ENCODE assay signal across 8 cellular contexts in genomic region chr6:170305772-170306323, GRCh38. TPM values are rescaled to one million over a fixed set of nuclear protein-coding genes. Genes with fewer than 3 reads are reported as not detected.
DNase-seq lines count a peak whose midpoint lies in the region; ATAC-seq and TF ChIP-seq lines count a peak whose summit lies in the region.

No MANE protein-coding gene starts in this region.

- H3K4me3 Mint-ChIP-seq in MCF 10A (ENCODE audit: unreplicated experiment), result peak overlapping the region; percentile 91

- H3K9me2 ChIP-seq in DOHH2 (replicated peaks; ENCODE audit: control insufficient read depth, low read length), result no peaks in the 10 kb centered on the region

- CTCF ChIA-PET in MCF 10A (lab: Yijun Ruan, JAX), result interaction anchor here (0.6 to 1.5 kb wide), 6 partner anchors 13 to 516 kb away, joined by 3 to 8 read pairs (median 3); no protein-coding TSS in a partner anchor

- H4K20me1 ChIP-seq in DOHH2 (ENCODE audit: control insufficient read depth, insufficient read depth, low read depth, low read length), result peaks cover 18% of the 10 kb centered on the region

- no TSS peak for BruUV-seq in MCF 10A (replicated peaks; lab: Mats Ljungman, UMichigan)

- peak; percentile 38 for DNase-seq in HT-29 (ENCODE audit: low spot score)
- no peak for DNase-seq in MCF 10A (ENCODE audit: unreplicated experiment)
- DNase-seq in GOT3 (lab: John Stamatoyannopoulos, UW), result no peak
- DNase-seq in stimulated activated CD4-positive, alpha-beta T cell treated with anti-CD3 and anti-CD28 coated beads, Interleukin-4, amount 100 ng/mL, for 24 hours, result no peak
- no peak for DNase-seq in germinal center (ENCODE audit: low spot score)

- peak overlapping the region; percentile 60 to 97 for H3K9ac ChIP-seq in mucosa of rectum (ENCODE audit: low read depth in 1 of 2, low read length in 2 of 2)

- H3K4me1 ChIP-seq in DOHH2 (ENCODE audit: control insufficient read depth, low read length) (peaks cover 29% of the 10 kb centered on the region), mucosa of rectum (ENCODE audit: control insufficient read depth in 2 of 2, insufficient read depth in 2 of 2, low read length in 2 of 2) (peaks cover 21 to 25% of the 10 kb centered on the region in 2 donors)

- intact Hi-C loops in MCF 10A (cut with micrococcal nuclease), result no loop called here

- H3K4me3 ChIP-seq in DOHH2 (ENCODE audit: low read length) (peak overlapping the region; percentile 92), mucosa of rectum (ENCODE audit: low read length in 2 of 2) (peak overlapping the region; percentile 98 to 99)

- TF ChIP-seq CTCF in DOHH2 (IDR thresholded peaks at IDR 0.05; ENCODE audit: low read depth, low read length, poor library complexity, severe bottlenecking), result no peak
- TF ChIP-seq CTCF in MCF 10A (IDR thresholded peaks at IDR 0.05; ENCODE audit: unreplicated experiment), result no peak

- H3K79me2 ChIP-seq in DOHH2 (ENCODE audit: control insufficient read depth, low read length), result peaks cover 42% of the 10 kb centered on the region

- H3K9me3 ChIP-seq in DOHH2 (ENCODE audit: control insufficient read depth, insufficient read depth, low read length) (peaks cover 7% of the 10 kb centered on the region), mucosa of rectum (ENCODE audit: control insufficient read depth in 2 of 2, low read length in 2 of 2) (no peaks in the 10 kb centered on the region)

- peak overlapping the region; percentile 99 for H3K27ac Mint-ChIP-seq in MCF 10A (ENCODE audit: low read depth, unreplicated experiment)

- no peaks in the 10 kb centered on the region for H3K27me3 Mint-ChIP-seq in MCF 10A (ENCODE audit: insufficient read depth, unreplicated experiment)

- no peak for ATAC-seq in GM19452 (IDR thresholded peaks at IDR 0.05; ENCODE audit: unreplicated experiment)

- peaks cover 19% of the 10 kb centered on the region for H3K4me1 Mint-ChIP-seq in MCF 10A (ENCODE audit: insufficient read depth, unreplicated experiment)

- peak overlapping the region; percentile 68 for H3K4me2 ChIP-seq in DOHH2 (ENCODE audit: low read length)

- H3F3A ChIP-seq in DOHH2 (ENCODE audit: control insufficient read depth, insufficient read depth), result no peaks in the 10 kb centered on the region

- no peak overlapping the region for H3K27ac ChIP-seq in DOHH2 (ENCODE audit: low read depth, low read length)
- H3K27ac ChIP-seq in mucosa of rectum (ENCODE audit: low read depth in 2 of 2, low read length in 2 of 2), result peak overlapping the region; percentile 56 to 90

- POLR2A ChIA-PET in MCF 10A (lab: Yijun Ruan, JAX), result interaction anchor here (0.5 to 2.2 kb wide), 13 partner anchors 12 to 535 kb away, joined by 3 to 9 read pairs (median 3); partner anchors contain the start of genes PSMB1 and TBP

- peaks cover 7% of the 10 kb centered on the region for H3K36me3 Mint-ChIP-seq in MCF 10A (ENCODE audit: insufficient read depth, unreplicated experiment)

- H3K36me3 ChIP-seq in DOHH2 (ENCODE audit: control insufficient read depth, low read length), result peaks cover 23% of the 10 kb centered on the region
- no peaks in the 10 kb centered on the region for H3K36me3 ChIP-seq in mucosa of rectum (ENCODE audit: control insufficient read depth in 2 of 2, insufficient read depth in 2 of 2, low read length in 2 of 2)

- H3K27me3 ChIP-seq in DOHH2 (ENCODE audit: control insufficient read depth, low read length) (no peaks in the 10 kb centered on the region), mucosa of rectum (ENCODE audit: control insufficient read depth in 2 of 2, insufficient read depth in 2 of 2, low read length in 2 of 2) (no peaks in the 10 kb centered on the region)

- no peaks in the 10 kb centered on the region for H3K9me3 Mint-ChIP-seq in MCF 10A (ENCODE audit: unreplicated experiment)

RNA-seq across cellular contexts. Expression of gene FAM120B, which starts 0.7 kb away (rescaled TPM):
- total RNA-seq in HT-29 (2014; rRNA removed; shearing (Covaris generic)), result 6.9 and 7.4 TPM in 2 replicates
- 23.4 and 29.3 TPM in 2 replicates for total RNA-seq in MCF 10A (2022)

RNA-seq across cellular contexts. Expression of gene DLL1, which starts 15.0 kb away (rescaled TPM):
- total RNA-seq in HT-29 (2014; rRNA removed; shearing (Covaris generic)), result 2.2 and 2.6 TPM in 2 replicates
- total RNA-seq in MCF 10A (2022), result 0.96 and 1.4 TPM in 2 replicates
